ENCODE assay signal across 1 cellular context in the genomic region with DNA sequence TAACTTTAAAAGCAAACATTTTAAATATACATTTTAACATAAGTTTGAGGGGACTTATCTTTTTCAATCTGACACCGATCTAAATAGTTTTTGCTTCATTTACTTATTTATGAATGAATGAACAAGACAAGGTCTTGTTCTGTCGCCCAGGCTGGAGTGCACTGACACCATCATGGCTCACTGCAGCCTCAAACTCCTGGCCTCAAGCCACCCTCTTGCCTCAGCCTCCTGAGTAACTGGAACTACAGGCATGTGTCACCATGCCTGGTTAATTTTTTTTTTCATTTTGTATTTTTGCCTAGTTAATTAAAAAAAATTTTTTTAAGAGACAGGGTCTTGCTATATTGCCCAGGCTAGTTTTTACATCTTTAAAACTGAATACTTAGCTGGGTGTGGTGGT.
TF ChIP-seq lines count a peak whose summit lies in the region.

No MANE protein-coding gene starts in this region.

TF ChIP-seq in SK-N-SH, 30 proteins besides CTCF, POLR2A, EP300 and RAD21:
- no peak for TF ChIP-seq FOXJ3 (CRISPR knock-in tag; IDR thresholded peaks at IDR 0.05)
- TF ChIP-seq NRF1 (IDR thresholded peaks at IDR 0.05; ENCODE audit: low read depth, low read length) = no peak
- no peak for TF ChIP-seq SIN3A (IDR thresholded peaks at IDR 0.05; ENCODE audit: borderline replicate concordance, low read depth, low read length)
- no peak for TF ChIP-seq MEF2A (IDR thresholded peaks at IDR 0.05; ENCODE audit: borderline replicate concordance, low read depth)
- no peak for TF ChIP-seq MXI1 (IDR thresholded peaks at IDR 0.05; ENCODE audit: low read depth, low read length)
- TF ChIP-seq, protein P1, sequence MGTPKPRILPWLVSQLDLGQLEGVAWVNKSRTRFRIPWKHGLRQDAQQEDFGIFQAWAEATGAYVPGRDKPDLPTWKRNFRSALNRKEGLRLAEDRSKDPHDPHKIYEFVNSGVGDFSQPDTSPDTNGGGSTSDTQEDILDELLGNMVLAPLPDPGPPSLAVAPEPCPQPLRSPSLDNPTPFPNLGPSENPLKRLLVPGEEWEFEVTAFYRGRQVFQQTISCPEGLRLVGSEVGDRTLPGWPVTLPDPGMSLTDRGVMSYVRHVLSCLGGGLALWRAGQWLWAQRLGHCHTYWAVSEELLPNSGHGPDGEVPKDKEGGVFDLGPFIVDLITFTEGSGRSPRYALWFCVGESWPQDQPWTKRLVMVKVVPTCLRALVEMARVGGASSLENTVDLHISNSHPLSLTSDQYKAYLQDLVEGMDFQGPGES (IDR thresholded peaks at IDR 0.05; ENCODE audit: low read depth, low read length) = no peak
- TF ChIP-seq, protein P2, sequence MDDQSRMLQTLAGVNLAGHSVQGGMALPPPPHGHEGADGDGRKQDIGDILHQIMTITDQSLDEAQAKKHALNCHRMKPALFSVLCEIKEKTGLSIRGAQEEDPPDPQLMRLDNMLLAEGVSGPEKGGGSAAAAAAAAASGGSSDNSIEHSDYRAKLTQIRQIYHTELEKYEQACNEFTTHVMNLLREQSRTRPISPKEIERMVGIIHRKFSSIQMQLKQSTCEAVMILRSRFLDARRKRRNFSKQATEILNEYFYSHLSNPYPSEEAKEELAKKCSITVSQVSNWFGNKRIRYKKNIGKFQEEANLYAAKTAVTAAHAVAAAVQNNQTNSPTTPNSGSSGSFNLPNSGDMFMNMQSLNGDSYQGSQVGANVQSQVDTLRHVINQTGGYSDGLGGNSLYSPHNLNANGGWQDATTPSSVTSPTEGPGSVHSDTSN (IDR thresholded peaks at IDR 0.05) = no peak
